In the genomic region with DNA sequence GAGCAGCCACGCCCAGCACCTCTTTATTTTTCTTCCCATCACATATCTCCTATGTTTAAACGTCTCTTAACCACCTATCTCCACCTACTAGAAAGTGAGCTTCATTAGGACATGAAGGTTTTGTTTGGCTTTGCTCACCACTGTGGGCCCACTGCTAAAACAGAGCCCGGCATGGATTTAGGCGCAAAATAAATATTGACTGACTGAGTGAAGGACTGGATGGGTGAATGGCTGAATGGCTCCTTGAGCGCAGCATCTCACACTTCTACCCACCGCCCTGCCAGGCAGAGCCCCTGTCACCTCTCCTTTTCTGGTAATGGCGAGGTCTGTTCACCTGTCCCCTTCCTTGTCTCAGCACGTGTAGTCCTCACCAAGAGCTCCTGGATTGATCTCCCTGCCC, we compare ENCODE assay signal across 22 cellular contexts. TPM values are rescaled to one million over a fixed set of nuclear protein-coding genes. Genes with fewer than 3 reads are reported as not detected.
"Had no signal": no experiment of that assay in that cellular context is flagged by ENCODE, and none has a peak within 500 bp of the region (broad histone marks: within the 10 kb centered on the region; RNA-seq: fewer than 3 reads in every experiment).

No MANE protein-coding gene starts in this region.

- ATAC-seq: activated CD4-positive, alpha-beta T cell treated with anti-CD3 and anti-CD28 coated beads for 36 hours; body of pancreas; left lung had no signal

- H3K36me3 ChIP-seq: ovary had no signal

- H3K27ac ChIP-seq: body of pancreas, coronary artery, esophagus squamous epithelium, left lung, ovary, stomach, testis had no signal

- DNase-seq: activated CD4-positive, alpha-beta memory T cell treated with anti-CD3 and anti-CD28 coated beads, Interleukin-2, amount 10 ng/mL, durations not matched to agents 7 days and 5 days; activated CD4-positive, alpha-beta T cell treated with anti-CD3 and anti-CD28 coated beads for 36 hours; amniotic stem cell; effector CD4-positive, alpha-beta T cell; esophagus squamous epithelium; hippocampal formation; kidney; mammary epithelial cell; naive B cell; stimulated activated CD4-positive, alpha-beta T cell treated with anti-CD3 and anti-CD28 coated beads, Interleukin-1b, Interleukin-23, amount 100 ng/mL, for 48 hours; stomach; testis had no signal

- H3K27me3 Mint-ChIP-seq: activated CD4-positive, alpha-beta memory T cell treated with anti-CD3 and anti-CD28 coated beads, Interleukin-2, amount 10 ng/mL, durations not matched to agents 7 days and 5 days; activated CD4-positive, alpha-beta T cell treated with anti-CD3 and anti-CD28 coated beads for 36 hours; activated naive CD4-positive, alpha-beta T cell treated with anti-CD3 and anti-CD28 coated beads, Interleukin-2, amount 50 U/mL, for 24 hours; central memory CD8-positive, alpha-beta T cell; naive B cell had no signal

- H3K27ac Mint-ChIP-seq: activated CD4-positive, alpha-beta memory T cell treated with anti-CD3 and anti-CD28 coated beads, Interleukin-2, amount 10 ng/mL, durations not matched to agents 7 days and 5 days; activated CD4-positive, alpha-beta T cell treated with anti-CD3 and anti-CD28 coated beads for 36 hours; activated naive CD4-positive, alpha-beta T cell treated with anti-CD3 and anti-CD28 coated beads, Interleukin-2, amount 50 U/mL, for 24 hours; activated T-helper 1 cell treated with anti-CD3 and anti-CD28 coated beads, Interleukin-12 subunit alpha, Interleukin-12 subunit beta, Interleukin-2, Interleukin-4 antibody, amounts not matched to agents 30 ng/mL and 10 ng/mL and 1 ng/mL, durations not matched to agents 14 hours and 24 hours and 36 hours had no signal

- H3K27me3 ChIP-seq: body of pancreas, esophagus squamous epithelium, left lung, ovary, stomach, testis had no signal

- H3K4me3 ChIP-seq: body of pancreas, coronary artery, esophagus squamous epithelium, left lung, ovary, stomach, testis had no signal

- H3K9me3 Mint-ChIP-seq: naive B cell had no signal

- H3K4me3 Mint-ChIP-seq: activated CD4-positive, alpha-beta memory T cell treated with anti-CD3 and anti-CD28 coated beads, Interleukin-2, amount 10 ng/mL, durations not matched to agents 7 days and 5 days; activated CD4-positive, alpha-beta T cell treated with anti-CD3 and anti-CD28 coated beads for 36 hours; activated naive CD4-positive, alpha-beta T cell treated with anti-CD3 and anti-CD28 coated beads, Interleukin-2, amount 50 U/mL, for 24 hours; activated T-helper 1 cell treated with anti-CD3 and anti-CD28 coated beads, Interleukin-12 subunit alpha, Interleukin-12 subunit beta, Interleukin-2, Interleukin-4 antibody, amounts not matched to agents 30 ng/mL and 10 ng/mL and 1 ng/mL, durations not matched to agents 14 hours and 24 hours and 36 hours; central memory CD8-positive, alpha-beta T cell had no signal

- H3K9me3 ChIP-seq: body of pancreas, esophagus squamous epithelium, ovary, testis had no signal

RNA-seq across cellular contexts. Expression of gene SH2D6, which starts 18.5 kb away (rescaled TPM):
- total RNA-seq: glomerular endothelial cell, urinary bladder had no signal
- polyA plus RNA-seq: endothelial cell of umbilical vein had no signal
